8 cellular contexts compared by ENCODE assay signal in genomic region chr7:116953727-116954442, GRCh38. TPM values are rescaled to one million over a fixed set of nuclear protein-coding genes. Genes with fewer than 3 reads are reported as not detected.
DNase-seq lines count a peak whose midpoint lies in the region; ATAC-seq, FAIRE-seq and TF ChIP-seq lines count a peak whose summit lies in the region.

No MANE protein-coding gene starts in this region.

- intact Hi-C loops in A673 (cut with micrococcal nuclease; ENCODE audit: unreplicated experiment): no loop called here

- under 1% methylated on average over 89 of the region's 89 CpGs for WGBS in liver

- peak; percentile 5; the same call in 1 of the 2 replicates for TF ChIP-seq POLR2A in GM12892 (IDR thresholded peaks at IDR 0.05; ENCODE audit: low read depth, low read length)

- peak; percentile 35 for ATAC-seq in HG02840 (IDR thresholded peaks at IDR 0.05; ENCODE audit: low FRiP score, unreplicated experiment)

- H3K4me1 ChIP-seq in A673 (ENCODE audit: insufficient read depth, low read length, poor library complexity, severe bottlenecking): peaks cover 35% of the 10 kb centered on the region
- H3K4me1 ChIP-seq in duodenal mucosa (ENCODE audit: control insufficient read depth in 1 of 2, insufficient read depth in 2 of 2, low read length in 2 of 2): peaks cover 8 to 22% of the 10 kb centered on the region in 2 donors
- peaks cover 0 to 24% (median 11%) of the 10 kb centered on the region in 4 donors for H3K4me1 ChIP-seq in liver (ENCODE audit: control insufficient read depth in 4 of 4, insufficient read depth in 4 of 4, low read length in 3 of 4)

- H3K9me3 ChIP-seq in A673 (ENCODE audit: low read depth, low read length, poor library complexity, severe bottlenecking) (no peaks in the 10 kb centered on the region), WERI-Rb-1 (ENCODE audit: severe bottlenecking) (no peaks in the 10 kb centered on the region), duodenal mucosa (ENCODE audit: control insufficient read depth in 1 of 2, low read length in 2 of 2) (no peaks in the 10 kb centered on the region), liver (ENCODE audit: control insufficient read depth in 4 of 4, low read length in 3 of 4) (no peaks in the 10 kb centered on the region)

- DNase-seq in A673 (ENCODE audit: low spot score) (peak; percentile 89), GM12892 (ENCODE audit: insufficient read length) (peak; percentile 28), NCI-H1930 (lab: John Stamatoyannopoulos, UW) (peak; percentile 31 to 75), WERI-Rb-1 (peak; percentile 13)
- DNase-seq in stimulated activated CD8-positive, alpha-beta memory T cell treated with anti-CD3 and anti-CD28 coated beads, Interleukin-15, amount 100 ng/mL, for 1 hour (ENCODE audit: low read depth): peak; percentile 6

- H3K27ac ChIP-seq in A673 (ENCODE audit: low read depth, low read length, poor library complexity, severe bottlenecking): peak overlapping the region; percentile 97
- no peak overlapping the region for H3K27ac ChIP-seq in WERI-Rb-1
- H3K27ac ChIP-seq in duodenal mucosa (ENCODE audit: low read depth, low read length): peak overlapping the region; percentile 95
- peak overlapping the region; percentile 96 to 98 for H3K27ac ChIP-seq in liver (ENCODE audit: low read depth in 1 of 2, low read length in 2 of 2)

- POLR2A ChIA-PET in A673 (lab: Charles Lee; ENCODE audit: low non-redundant PET): interaction anchor here (0.5 to 0.6 kb wide), 3 partner anchors 173 to 850 kb away, joined by 3 to 4 read pairs (median 3); partner anchors contain the start of gene TES

- H3K4me3 ChIP-seq in A673 (ENCODE audit: low read depth, low read length, poor library complexity, severe bottlenecking) (peak overlapping the region; percentile 95), WERI-Rb-1 (ENCODE audit: low read depth, low read length) (peak overlapping the region; percentile 63), duodenal mucosa (ENCODE audit: low read depth in 1 of 2, low read length in 2 of 2) (peak overlapping the region; percentile 83 to 88), liver (ENCODE audit: low read depth in 1 of 3, low read length in 3 of 3) (peak overlapping the region; percentile 85 to 96 (median 88))

- TF ChIP-seq CTCF in A673 (conservative IDR thresholded peaks at IDR 0.05; ENCODE audit: low read depth, low read length) (no peak), WERI-Rb-1 (IDR thresholded peaks at IDR 0.05; ENCODE audit: low read depth, low read length) (no peak), liver (IDR thresholded peaks at IDR 0.05; ENCODE audit: low read depth, low read length, missing input control) (no peak)

- no TSS peak for BruUV-seq in A673 (replicated peaks; lab: Mats Ljungman, UMichigan)

- H3K36me3 ChIP-seq in A673 (ENCODE audit: insufficient read depth, low read length, poor library complexity, severe bottlenecking) (no peaks in the 10 kb centered on the region), WERI-Rb-1 (no peaks in the 10 kb centered on the region), duodenal mucosa (ENCODE audit: control insufficient read depth in 1 of 2, insufficient read depth in 2 of 2, low read length in 2 of 2) (no peaks in the 10 kb centered on the region), liver (ENCODE audit: control insufficient read depth in 4 of 4, insufficient read depth in 3 of 4, low read depth in 1 of 4, low read length in 3 of 4) (no peaks in the 10 kb centered on the region)

- CTCF ChIA-PET in A673 (lab: Charles Lee): interaction anchor here (1.8 kb wide), 1 partner anchor 34 kb away, joined by 7 read pairs; no protein-coding TSS in a partner anchor

- H3K27me3 ChIP-seq in A673 (replicated peaks; ENCODE audit: insufficient read depth, low read depth, low read length, poor library complexity) (no peaks in the 10 kb centered on the region), WERI-Rb-1 (ENCODE audit: insufficient read depth, low read depth, severe bottlenecking) (peaks cover 79% of the 10 kb centered on the region), duodenal mucosa (ENCODE audit: control insufficient read depth in 1 of 2, insufficient read depth in 2 of 2, low read length in 2 of 2) (no peaks in the 10 kb centered on the region), liver (ENCODE audit: control insufficient read depth in 4 of 4, insufficient read depth in 4 of 4, low read length in 3 of 4) (no peaks in the 10 kb centered on the region)

- no peak for TF ChIP-seq RAD21 in liver (IDR thresholded peaks at IDR 0.05)

- peak overlapping the region; percentile 92 for H3K9ac ChIP-seq in duodenal mucosa (ENCODE audit: low read depth in 1 of 2, low read length in 2 of 2)
- peak overlapping the region; percentile 90 to 97 for H3K9ac ChIP-seq in liver (ENCODE audit: low read depth in 1 of 2, low read length in 2 of 2)

- FAIRE-seq in GM12892 (lab: Jason Lieb, UNC): peak; percentile 51

TF ChIP-seq in liver, 16 proteins besides CTCF, POLR2A, EP300 and RAD21:
- TF ChIP-seq FOXA2 (IDR thresholded peaks at IDR 0.05): no peak
- TF ChIP-seq SP1 (IDR thresholded peaks at IDR 0.05): no peak
- TF ChIP-seq MAX (IDR thresholded peaks at IDR 0.05): no peak
- no peak for TF ChIP-seq GABPA (IDR thresholded peaks at IDR 0.05 in 1 of 2, conservative IDR thresholded peaks at IDR 0.05 in 1 of 2)
- TF ChIP-seq ZBTB33 (IDR thresholded peaks at IDR 0.05): no peak
- TF ChIP-seq HNF4A (conservative IDR thresholded peaks at IDR 0.05): peak in 1 of 2 donors; percentile 27
- no peak for TF ChIP-seq YY1 (IDR thresholded peaks at IDR 0.05)
- no peak for TF ChIP-seq FOXA1 (IDR thresholded peaks at IDR 0.05)
- peak; percentile 17 for TF ChIP-seq TAF1 (conservative IDR thresholded peaks at IDR 0.05)
- no peak for TF ChIP-seq ATF3 (IDR thresholded peaks at IDR 0.05)
- no peak for TF ChIP-seq REST (IDR thresholded peaks at IDR 0.05)
- TF ChIP-seq JUND (IDR thresholded peaks at IDR 0.05): no peak

RNA-seq across cellular contexts. Expression of gene ST7, which starts 0.6 kb away (rescaled TPM):
- total RNA-seq in A673 (2021) (19.7 and 24.3 TPM in 2 replicates), liver (10 to 100 TPM; 28.3 to 30.7 TPM)
- 61.1 TPM for polyA plus RNA-seq in GM12892 (2012; ENCODE audit: missing spikeins)
- polyA plus RNA-seq in liver: 10 to 100 TPM; 13.5 to 16.9 TPM

Comparison
In these comparisons a context has a peak if more than half of its experiments do, and no peak if none do; other contexts are left out.
1. DNase-seq: peak in every context shown above with its lines; median percentile 89 in A673; 53 in NCI-H1930; 28 in GM12892; 13 in WERI-Rb-1; 6 in stimulated activated CD8-positive, alpha-beta memory T cell treated with anti-CD3 and anti-CD28 coated beads, Interleukin-15, amount 100 ng/mL, for 1 hour.